ENCODE assay signal across 16 cellular contexts in genomic region chr5:35773936-35774335, GRCh38.
DNase-seq lines count a peak whose midpoint lies in the region; ATAC-seq, FAIRE-seq and TF ChIP-seq lines count a peak whose summit lies in the region.
"Had no signal": no experiment of that assay in that cellular context is flagged by ENCODE, and none has a peak within 500 bp of the region (broad histone marks: within the 10 kb centered on the region; RNA-seq: fewer than 3 reads in every experiment).

No MANE protein-coding gene starts in this region.

- no peaks in the 10 kb centered on the region for H3K36me3 Mint-ChIP-seq in activated naive CD4-positive, alpha-beta T cell treated with anti-CD3 and anti-CD28 coated beads, Interleukin-2, amount 50 U/mL, for 24 hours

- CTCF ChIA-PET in GM12878 (lab: Yijun Ruan, JAX) = interaction anchor here (2.5 kb wide), 1 partner anchor 152 kb away, joined by 26 read pairs; no protein-coding TSS in a partner anchor

- H3K4me1 ChIP-seq in GM12878 (ENCODE audit: control insufficient read depth, insufficient read depth, low read length) = no peaks in the 10 kb centered on the region

- H3K9me3 Mint-ChIP-seq in activated naive CD4-positive, alpha-beta T cell treated with anti-CD3 and anti-CD28 coated beads, Interleukin-2, amount 50 U/mL, for 24 hours = no peaks in the 10 kb centered on the region

- H3K4me2 ChIP-seq in GM12878 (ENCODE audit: control insufficient read depth, insufficient read depth) = no peak overlapping the region

- peak; percentile 34; the same call in 2 of the 3 replicates for ATAC-seq in GM12878
- peak; percentile 90 for ATAC-seq in stimulated activated naive CD8-positive, alpha-beta T cell treated with anti-CD3 and anti-CD28 coated beads, Interleukin-15, Interleukin-2, amounts not matched to agents 100 U/mL and 50 U/mL, for 24 hours
- no peak for ATAC-seq in HG02678 (IDR thresholded peaks at IDR 0.05; ENCODE audit: unreplicated experiment)
- no peak for ATAC-seq in HG02938 (IDR thresholded peaks at IDR 0.05; ENCODE audit: unreplicated experiment)
- ATAC-seq: sciatic nerve had no signal

- no peak overlapping the region for H3K27ac ChIP-seq in GM12878 (ENCODE audit: control insufficient read depth, insufficient read depth)

- in situ Hi-C loops in GM12878 (cut with MboI) = no loop called here

- DNase-seq in activated naive CD4-positive, alpha-beta T cell (lab: John Stamatoyannopoulos, UW) = no peak
- DNase-seq in MG63 (peak; percentile 13), GM12878 (ENCODE audit: low read depth, low spot score) (no peak), UCSD-AML1 (lab: John Stamatoyannopoulos, UW; ENCODE audit: unreplicated experiment) (no peak)
- no peak for DNase-seq in stimulated activated naive CD8-positive, alpha-beta T cell treated with anti-CD3 and anti-CD28 coated beads, Interleukin-15, Interleukin-2, amounts not matched to agents 100 U/mL and 50 U/mL, for 24 hours
- DNase-seq: AML-193; central memory CD4-positive, alpha-beta T cell; DMS53; mucosa of descending colon; NCI-H1048; NCI-H774 had no signal

- peak overlapping the region; percentile 6 for H3K27ac Mint-ChIP-seq in activated naive CD4-positive, alpha-beta T cell treated with anti-CD3 and anti-CD28 coated beads, Interleukin-2, amount 50 U/mL, for 24 hours

- peaks cover 53% of the 10 kb centered on the region for H3K4me1 Mint-ChIP-seq in activated naive CD4-positive, alpha-beta T cell treated with anti-CD3 and anti-CD28 coated beads, Interleukin-2, amount 50 U/mL, for 24 hours

- H3K27me3 ChIP-seq in MG63 (no peaks in the 10 kb centered on the region), GM12878 (replicated peaks in 1 of 2; ENCODE audit: control insufficient read depth in 2 of 2, insufficient read depth in 2 of 2, low read length in 1 of 2) (peaks cover 0 to 3% of the 10 kb centered on the region in 2 experiments; a peak in 2 of 4 replicates)

- H3K9me3 ChIP-seq in MG63 (no peaks in the 10 kb centered on the region), GM12878 (replicated peaks; ENCODE audit: control insufficient read depth, insufficient read depth, low read length) (no peaks in the 10 kb centered on the region)
- H3K9me3 ChIP-seq: mucosa of descending colon had no signal

- WGBS in GM12878 (ENCODE audit: insufficient coverage, insufficient replicate concordance, low lambda C conversion rate, missing lambda C conversion rate) = 29% methylated on average over 5 of the region's 5 CpGs

- no peak overlapping the region for H3K4me3 Mint-ChIP-seq in activated naive CD4-positive, alpha-beta T cell treated with anti-CD3 and anti-CD28 coated beads, Interleukin-2, amount 50 U/mL, for 24 hours

- no TSS peak for BruUV-seq in GM12878 (replicated peaks; lab: Mats Ljungman, UMichigan)

- no peak for TF ChIP-seq EP300 in GM12878 (IDR thresholded peaks at IDR 0.05; ENCODE audit: borderline replicate concordance in 1 of 2, control insufficient read depth in 1 of 2, low read depth in 2 of 2, low read length in 2 of 2)

- intact Hi-C loops in GM12878 (cut with micrococcal nuclease; ENCODE audit: unreplicated experiment) = no loop called here

- RAD21 ChIA-PET in GM12878 (lab: Charles Lee; ENCODE audit: unreplicated experiment) = no interaction called here

- no peak overlapping the region for H3K9ac ChIP-seq in GM12878 (ENCODE audit: control insufficient read depth, insufficient read depth, low read length)

- TF ChIP-seq POLR2A in GM12878 (IDR thresholded peaks at IDR 0.05; ENCODE audit: low read depth, low read length) = no peak

- no peaks in the 10 kb centered on the region for H4K20me1 ChIP-seq in GM12878 (ENCODE audit: control insufficient read depth, insufficient read depth)

- TF ChIP-seq RAD21 in GM12878 (IDR thresholded peaks at IDR 0.05; ENCODE audit: insufficient read depth, low read depth, low read length) = no peak

- H3K79me2 ChIP-seq in GM12878 (ENCODE audit: control insufficient read depth, insufficient read depth, low read length) = no peaks in the 10 kb centered on the region

- H3K36me3 ChIP-seq in MG63 = no peaks in the 10 kb centered on the region
- H3K36me3 ChIP-seq in GM12878 (ENCODE audit: control insufficient read depth in 2 of 2, insufficient read depth in 2 of 2, low read length in 1 of 2) = no peaks in the 10 kb centered on the region

- H3K27me3 Mint-ChIP-seq in activated naive CD4-positive, alpha-beta T cell treated with anti-CD3 and anti-CD28 coated beads, Interleukin-2, amount 50 U/mL, for 24 hours = no peaks in the 10 kb centered on the region

- TF ChIP-seq CTCF in GM12878 (IDR thresholded peaks at IDR 0.05 in 2 of 3, conservative IDR thresholded peaks at IDR 0.05 in 1 of 3; ENCODE audit: control insufficient read depth in 2 of 3, extremely low read depth in 1 of 3, insufficient read depth in 1 of 3, low read depth in 3 of 3, low read length in 3 of 3) = no peak

- POLR2A ChIA-PET in GM12878 (lab: Charles Lee) = no interaction called here

- H2AFZ ChIP-seq in GM12878 (ENCODE audit: control insufficient read depth, low read depth, low read length) = no peak overlapping the region

- H3K4me3 ChIP-seq in MG63 (no peak overlapping the region), GM12878 (no peak overlapping the region)
- H3K4me3 ChIP-seq: mucosa of descending colon had no signal

- SMC1A ChIA-PET in GM12878 (lab: Charles Lee; ENCODE audit: uncharacterized antibody, unreplicated experiment) = interaction anchor here (0.9 to 1.5 kb wide), 3 partner anchors 31 to 153 kb away, joined by 3 to 4 read pairs (median 3); no protein-coding TSS in a partner anchor

- no peak for FAIRE-seq in GM12878 (lab: Jason Lieb, UNC)
- FAIRE-seq: H1 had no signal

TF ChIP-seq in GM12878, 131 proteins besides CTCF, POLR2A, EP300 and RAD21 (continues in another document):
- TF ChIP-seq BCL11A (IDR thresholded peaks at IDR 0.05; ENCODE audit: low read depth, low read length) (no peak), CBFB (IDR thresholded peaks at IDR 0.05; ENCODE audit: low read depth) (no peak), FOXK2 (IDR thresholded peaks at IDR 0.05) (no peak), SPI1 (IDR thresholded peaks at IDR 0.05; ENCODE audit: borderline replicate concordance, insufficient read depth, low read depth, low read length) (no peak), KDM1A (IDR thresholded peaks at IDR 0.05; ENCODE audit: borderline replicate concordance) (no peak), KAT2A (conservative IDR thresholded peaks at IDR 0.05; ENCODE audit: control insufficient read depth, low read depth, low read length) (no peak), SMAD5 (IDR thresholded peaks at IDR 0.05; ENCODE audit: low read depth) (no peak), ATF7 (IDR thresholded peaks at IDR 0.05; ENCODE audit: low read depth) (no peak), NFYA (IDR thresholded peaks at IDR 0.05; ENCODE audit: borderline replicate concordance, low read depth, low read length) (no peak), SMAD1 (IDR thresholded peaks at IDR 0.05; ENCODE audit: low read depth, partially characterized antibody) (no peak)
- TF ChIP-seq, protein P1, sequence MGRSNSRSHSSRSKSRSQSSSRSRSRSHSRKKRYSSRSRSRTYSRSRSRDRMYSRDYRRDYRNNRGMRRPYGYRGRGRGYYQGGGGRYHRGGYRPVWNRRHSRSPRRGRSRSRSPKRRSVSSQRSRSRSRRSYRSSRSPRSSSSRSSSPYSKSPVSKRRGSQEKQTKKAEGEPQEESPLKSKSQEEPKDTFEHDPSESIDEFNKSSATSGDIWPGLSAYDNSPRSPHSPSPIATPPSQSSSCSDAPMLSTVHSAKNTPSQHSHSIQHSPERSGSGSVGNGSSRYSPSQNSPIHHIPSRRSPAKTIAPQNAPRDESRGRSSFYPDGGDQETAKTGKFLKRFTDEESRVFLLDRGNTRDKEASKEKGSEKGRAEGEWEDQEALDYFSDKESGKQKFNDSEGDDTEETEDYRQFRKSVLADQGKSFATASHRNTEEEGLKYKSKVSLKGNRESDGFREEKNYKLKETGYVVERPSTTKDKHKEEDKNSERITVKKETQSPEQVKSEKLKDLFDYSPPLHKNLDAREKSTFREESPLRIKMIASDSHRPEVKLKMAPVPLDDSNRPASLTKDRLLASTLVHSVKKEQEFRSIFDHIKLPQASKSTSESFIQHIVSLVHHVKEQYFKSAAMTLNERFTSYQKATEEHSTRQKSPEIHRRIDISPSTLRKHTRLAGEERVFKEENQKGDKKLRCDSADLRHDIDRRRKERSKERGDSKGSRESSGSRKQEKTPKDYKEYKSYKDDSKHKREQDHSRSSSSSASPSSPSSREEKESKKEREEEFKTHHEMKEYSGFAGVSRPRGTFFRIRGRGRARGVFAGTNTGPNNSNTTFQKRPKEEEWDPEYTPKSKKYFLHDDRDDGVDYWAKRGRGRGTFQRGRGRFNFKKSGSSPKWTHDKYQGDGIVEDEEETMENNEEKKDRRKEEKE (IDR thresholded peaks at IDR 0.05) = no peak

Comparison
In these comparisons a context has a peak if more than half of its experiments do, and no peak if none do; other contexts are left out.
1. ATAC-seq: peak in GM12878 (single experiment) and stimulated activated naive CD8-positive, alpha-beta T cell treated with anti-CD3 and anti-CD28 coated beads, Interleukin-15, Interleukin-2, amounts not matched to agents 100 U/mL and 50 U/mL, for 24 hours (single experiment); none in HG02678 (single experiment) and HG02938 (single experiment).